Comparison of ENCODE assay signal across 1 cellular context in genomic region chr9:105329729-105330082, GRCh38.
TF ChIP-seq lines count a peak whose summit lies in the region.

No MANE protein-coding gene starts in this region.

TF ChIP-seq in HepG2, 621 proteins besides CTCF, POLR2A, EP300 and RAD21 (continued from another document):
- TF ChIP-seq GABPA (IDR thresholded peaks at IDR 0.05; ENCODE audit: low read depth, low read length) = no peak
- no peak for TF ChIP-seq GABPA (CRISPR knock-in tag; IDR thresholded peaks at IDR 0.05; ENCODE audit: low read depth)
- no peak for TF ChIP-seq ZNF292 (CRISPR knock-in tag; IDR thresholded peaks at IDR 0.05; ENCODE audit: borderline replicate concordance, low read depth)
- no peak for TF ChIP-seq PRMT3 (CRISPR knock-in tag; IDR thresholded peaks at IDR 0.05; ENCODE audit: borderline replicate concordance, low read depth)
- TF ChIP-seq MEIS2 (CRISPR knock-in tag; IDR thresholded peaks at IDR 0.05) = no peak
- TF ChIP-seq ASH2L (IDR thresholded peaks at IDR 0.05; ENCODE audit: insufficient read length, low read depth, low read length) = no peak
- TF ChIP-seq ARID5B (CRISPR knock-in tag; IDR thresholded peaks at IDR 0.05) = no peak
- no peak for TF ChIP-seq MTA1 (CRISPR knock-in tag; IDR thresholded peaks at IDR 0.05; ENCODE audit: borderline replicate concordance)
- TF ChIP-seq ZNF775 (CRISPR knock-in tag; IDR thresholded peaks at IDR 0.05; ENCODE audit: borderline replicate concordance) = no peak
- TF ChIP-seq ZNF687 (CRISPR knock-in tag; IDR thresholded peaks at IDR 0.05) = no peak
- TF ChIP-seq DMAP1 (CRISPR knock-in tag; IDR thresholded peaks at IDR 0.05) = no peak
TF ChIP-seq in HepG2: peak in this region for 0.
